1 cellular context compared by ENCODE assay signal in genomic region chr7:116671681-116672595, GRCh38.
A peak's percentile ranks its signal among the peaks of the same experiment; 100 is the strongest.
TF ChIP-seq lines count a peak whose summit lies in the region.

TSS of gene MET (plus strand) at chr7:116672196. CDS start at chr7:116699085, 26,889 bp downstream.

TF ChIP-seq in HepG2, 621 proteins besides CTCF, POLR2A, EP300 and RAD21 (continued from another document and continues in another):
- TF ChIP-seq ZNF513 (CRISPR knock-in tag; conservative IDR thresholded peaks at IDR 0.05) (no peak), ZFY (CRISPR knock-in tag; IDR thresholded peaks at IDR 0.05) (peak; percentile 67), ZNF773 (CRISPR knock-in tag; IDR thresholded peaks at IDR 0.05; ENCODE audit: borderline replicate concordance) (0 out of 2 replicates have a peak, but pooled peaks have one; percentile 14), ZNF674 (CRISPR knock-in tag; IDR thresholded peaks at IDR 0.05; ENCODE audit: low read depth) (peak; percentile 76; the same call in 1 of the 2 replicates), ZSCAN21 (CRISPR knock-in tag; IDR thresholded peaks at IDR 0.05; ENCODE audit: borderline replicate concordance) (peak; percentile 86; the same call in 1 of the 2 replicates), ZNF710 (CRISPR knock-in tag; IDR thresholded peaks at IDR 0.05; ENCODE audit: borderline replicate concordance) (peak; percentile 61; the same call in 1 of the 2 replicates), ZNF746 (CRISPR knock-in tag; IDR thresholded peaks at IDR 0.05) (peak; percentile 88), ZNF362 (CRISPR knock-in tag; IDR thresholded peaks at IDR 0.05; ENCODE audit: borderline replicate concordance) (peak; percentile 57; the same call in 1 of the 2 replicates), ZNF274 (CRISPR knock-in tag; IDR thresholded peaks at IDR 0.05) (peak; percentile 59), SP5 (CRISPR knock-in tag; IDR thresholded peaks at IDR 0.05; ENCODE audit: borderline replicate concordance, low read depth) (peak; percentile 95), ZNF292 (CRISPR knock-in tag; IDR thresholded peaks at IDR 0.05; ENCODE audit: borderline replicate concordance, low read depth) (peak; percentile 76), TEAD3 (CRISPR knock-in tag; optimal IDR thresholded peaks at IDR 0.05; ENCODE audit: borderline replicate concordance) (peak; percentile 45), ZNF430 (CRISPR knock-in tag; IDR thresholded peaks at IDR 0.05) (no peak), ELF4 (CRISPR knock-in tag; IDR thresholded peaks at IDR 0.05; ENCODE audit: borderline replicate concordance) (no peak), HCFC1 (IDR thresholded peaks at IDR 0.05; ENCODE audit: low read depth, low read length) (no peak), HOXA9 (CRISPR knock-in tag; IDR thresholded peaks at IDR 0.05; ENCODE audit: borderline replicate concordance) (peak; percentile 92; the same call in 1 of the 2 replicates), ZNF816 (CRISPR knock-in tag; IDR thresholded peaks at IDR 0.05; ENCODE audit: borderline replicate concordance) (no peak), MTF1 (CRISPR knock-in tag; IDR thresholded peaks at IDR 0.05) (no peak; the same call in 1 of the 2 replicates), ZNF607 (CRISPR knock-in tag; IDR thresholded peaks at IDR 0.05; ENCODE audit: borderline replicate concordance) (peak; percentile 91), RNF219 (CRISPR knock-in tag; IDR thresholded peaks at IDR 0.05) (no peak), NFIC (IDR thresholded peaks at IDR 0.05; ENCODE audit: low read length) (no peak; the same call in 1 of the 2 replicates), HMG20A (CRISPR knock-in tag; IDR thresholded peaks at IDR 0.05; ENCODE audit: borderline replicate concordance) (peak; percentile 45; the same call in 1 of the 2 replicates), ZNF580 (CRISPR knock-in tag; IDR thresholded peaks at IDR 0.05; ENCODE audit: borderline replicate concordance, low read depth) (peak; percentile 93), ZSCAN30 (CRISPR knock-in tag; IDR thresholded peaks at IDR 0.05) (no peak), ZKSCAN1 (IDR thresholded peaks at IDR 0.05; ENCODE audit: low read length) (no peak), ZNF350 (CRISPR knock-in tag; IDR thresholded peaks at IDR 0.05; ENCODE audit: borderline replicate concordance, low read depth) (0 out of 2 replicates have a peak, but pooled peaks have one; percentile 44), ZBTB4 (CRISPR knock-in tag; IDR thresholded peaks at IDR 0.05; ENCODE audit: borderline replicate concordance) (peak; percentile 85; the same call in 1 of the 2 replicates), MIER2 (CRISPR knock-in tag; IDR thresholded peaks at IDR 0.05) (no peak; the same call in 1 of the 2 replicates), BRCA1 (CRISPR knock-in tag; IDR thresholded peaks at IDR 0.05) (no peak), ZNF484 (CRISPR knock-in tag; IDR thresholded peaks at IDR 0.05; ENCODE audit: borderline replicate concordance, low read depth) (no peak), ZBTB1 (CRISPR knock-in tag; IDR thresholded peaks at IDR 0.05; ENCODE audit: borderline replicate concordance) (no peak), ARHGAP35 (CRISPR knock-in tag; IDR thresholded peaks at IDR 0.05; ENCODE audit: borderline replicate concordance) (peak; percentile 75; the same call in 1 of the 2 replicates), ZNF224 (CRISPR knock-in tag; IDR thresholded peaks at IDR 0.05) (no peak), THAP7 (CRISPR knock-in tag; IDR thresholded peaks at IDR 0.05) (peak; percentile 67; the same call in 1 of the 2 replicates), ZIK1 (CRISPR knock-in tag; IDR thresholded peaks at IDR 0.05; ENCODE audit: borderline replicate concordance, low read depth) (no peak; the same call in 1 of the 2 replicates), KLF16 (CRISPR knock-in tag; IDR thresholded peaks at IDR 0.05) (peak in 1 of 2 experiments; percentile 27; a peak in 1 of 4 replicates), HMGXB4 (CRISPR knock-in tag; IDR thresholded peaks at IDR 0.05; ENCODE audit: borderline replicate concordance in 1 of 2, low read depth in 1 of 2) (peak; percentile 80 to 95; a peak in 3 of 4 replicates), NFAT5 (CRISPR knock-in tag; IDR thresholded peaks at IDR 0.05) (no peak)
